Comparison of ENCODE assay signal across 18 cellular contexts in the genomic region with DNA sequence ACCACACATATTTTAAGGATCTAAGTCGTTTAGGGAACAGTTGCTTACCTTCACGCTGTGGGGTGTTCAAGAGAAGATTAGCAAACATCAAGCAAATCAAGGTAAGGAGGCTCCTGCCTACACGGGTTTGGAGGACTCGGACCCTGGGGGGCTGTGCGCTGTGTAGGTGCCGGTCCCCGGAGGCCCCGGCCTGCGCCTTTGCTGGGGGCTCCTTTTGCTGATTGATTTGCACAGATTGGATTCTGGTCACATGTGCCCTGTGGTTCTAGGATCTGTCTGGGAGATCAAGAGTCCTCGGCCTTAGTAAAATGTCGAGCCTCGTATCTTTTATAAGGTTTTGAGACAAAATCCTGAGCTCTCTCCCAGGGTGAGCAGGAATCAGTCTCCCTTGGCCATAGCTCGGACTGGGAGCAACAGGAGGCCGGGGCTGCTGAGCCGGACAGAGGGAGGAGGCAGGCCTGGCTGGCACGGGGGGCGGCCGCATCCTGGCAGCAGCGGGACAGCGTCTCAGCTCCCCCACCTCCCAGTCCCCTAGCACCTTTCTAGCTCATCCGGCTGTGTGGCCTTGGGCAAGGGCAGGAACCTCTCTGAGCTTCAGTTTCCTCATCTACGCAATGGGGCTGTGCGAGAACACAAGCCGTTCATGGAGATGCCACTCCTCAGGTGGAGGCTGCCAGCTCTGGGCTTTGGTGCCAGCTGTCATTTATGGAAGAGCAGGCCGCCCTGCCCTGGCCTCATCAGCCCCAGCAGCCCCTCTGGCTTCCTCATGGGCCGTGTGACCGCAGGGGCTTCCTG.
DNase-seq lines count a peak whose midpoint lies in the region; TF ChIP-seq lines count a peak whose summit lies in the region.
"Had no signal": no experiment of that assay in that cellular context is flagged by ENCODE, and none has a peak within 500 bp of the region (broad histone marks: within the 10 kb centered on the region; RNA-seq: fewer than 3 reads in every experiment).

No MANE protein-coding gene starts in this region.

- H3K27ac ChIP-seq in vagina = no peak overlapping the region

- H3K36me3 Mint-ChIP-seq in activated T-cell treated with anti-CD3 and anti-CD28 coated beads, Interleukin-2, amount 50 U/mL, for 24 hours (ENCODE audit: low read depth) = no peaks in the 10 kb centered on the region
- H3K36me3 Mint-ChIP-seq: CD8-positive, alpha-beta T cell had no signal

- peak; percentile 10 to 11 for DNase-seq in activated T-cell treated with anti-CD3 and anti-CD28 coated beads, Interleukin-2, amount 50 U/mL, for 48 hours
- DNase-seq in activated T-cell treated with anti-CD3 and anti-CD28 coated beads, Interleukin-2, amount 50 U/mL, for 24 hours = no peak
- peak; percentile 46 for DNase-seq in islet precursor cell
- peak; percentile 14 for DNase-seq in pons (ENCODE audit: low spot score)
- DNase-seq in vagina (ENCODE audit: extremely low spot score in 2 of 2) = peak; percentile 72 to 78
- DNase-seq in NCI-H774 (lab: John Stamatoyannopoulos, UW) = no peak
- no peak for DNase-seq in BE2C
- no peak for DNase-seq in NCI-H345 (lab: John Stamatoyannopoulos, UW)
- DNase-seq: Calu3, NCI-H1105, NCI-H2107, NCI-H510A treated with DMSO at 0.1 percent for 48 hours, NCI-H82, OCI-M1, Right ventricle myocardium superior had no signal

- no peaks in the 10 kb centered on the region for H3K9me3 ChIP-seq in vagina
- no peaks in the 10 kb centered on the region for H3K9me3 ChIP-seq in BE2C
- H3K9me3 ChIP-seq: BLaER1 treated with 17β-estradiol and CSF1 and Interleukin-3, amounts not matched to agents 10 nM and 100 nM had no signal

- TF ChIP-seq CTCF in vagina (IDR thresholded peaks at IDR 0.05) (no peak), BE2C (IDR thresholded peaks at IDR 0.05; ENCODE audit: low read depth, low read length) (no peak)

- H3K4me3 Mint-ChIP-seq in activated T-cell treated with anti-CD3 and anti-CD28 coated beads, Interleukin-2, amount 50 U/mL, for 24 hours = no peak overlapping the region
- H3K4me3 Mint-ChIP-seq: CD8-positive, alpha-beta T cell; GM23338 had no signal

- H3K4me3 ChIP-seq in vagina (no peak overlapping the region), BE2C (ENCODE audit: low read depth, low read length) (no peak overlapping the region)
- H3K4me3 ChIP-seq: BLaER1 treated with 17β-estradiol and CSF1 and Interleukin-3, amounts not matched to agents 10 nM and 100 nM; GM23338 had no signal

- H3K4me1 ChIP-seq in vagina (no peaks in the 10 kb centered on the region), BE2C (no peaks in the 10 kb centered on the region; the same call in 1 of the 2 replicates)

- peaks cover 8% of the 10 kb centered on the region for H3K4me1 Mint-ChIP-seq in activated T-cell treated with anti-CD3 and anti-CD28 coated beads, Interleukin-2, amount 50 U/mL, for 24 hours (ENCODE audit: low read depth)

- H3K27ac Mint-ChIP-seq in activated T-cell treated with anti-CD3 and anti-CD28 coated beads, Interleukin-2, amount 50 U/mL, for 24 hours = no peak overlapping the region
- H3K27ac Mint-ChIP-seq: CD8-positive, alpha-beta T cell; GM23338 had no signal

- intact Hi-C loops in vagina (cut with DNase I) = loop anchor here (10.0 kb wide), 1 partner anchor 181 kb away; no protein-coding TSS in a partner anchor

- TF ChIP-seq POLR2A in vagina (IDR thresholded peaks at IDR 0.05) = no peak

- no peaks in the 10 kb centered on the region for H3K9me3 Mint-ChIP-seq in activated T-cell treated with anti-CD3 and anti-CD28 coated beads, Interleukin-2, amount 50 U/mL, for 24 hours
- H3K9me3 Mint-ChIP-seq: CD8-positive, alpha-beta T cell; GM23338 had no signal

- H3K27me3 ChIP-seq in vagina (no peaks in the 10 kb centered on the region), BE2C (no peaks in the 10 kb centered on the region)
- H3K27me3 ChIP-seq: BLaER1 treated with 17β-estradiol and CSF1 and Interleukin-3, amounts not matched to agents 10 nM and 100 nM had no signal

- H3K36me3 ChIP-seq in vagina (no peaks in the 10 kb centered on the region), BE2C (no peaks in the 10 kb centered on the region)
- H3K36me3 ChIP-seq: BLaER1 treated with 17β-estradiol and CSF1 and Interleukin-3, amounts not matched to agents 10 nM and 100 nM had no signal

- no peaks in the 10 kb centered on the region for H3K27me3 Mint-ChIP-seq in activated T-cell treated with anti-CD3 and anti-CD28 coated beads, Interleukin-2, amount 50 U/mL, for 24 hours

Comparison
In these comparisons a context has a peak if more than half of its experiments do, and no peak if none do; other contexts are left out.
1. DNase-seq: peak in activated T-cell treated with anti-CD3 and anti-CD28 coated beads, Interleukin-2, amount 50 U/mL, for 48 hours (2 of 2), islet precursor cell (single experiment), pons (single experiment) and vagina (2 of 2); none in activated T-cell treated with anti-CD3 and anti-CD28 coated beads, Interleukin-2, amount 50 U/mL, for 24 hours (single experiment), NCI-H774 (single experiment), BE2C (single experiment) and NCI-H345 (single experiment).